Comparison of ENCODE assay signal across 22 cellular contexts in genomic region chr13:79380943-79381445, GRCh38. TPM values are rescaled to one million over a fixed set of nuclear protein-coding genes. Genes with fewer than 3 reads are reported as not detected.
DNase-seq lines count a peak whose midpoint lies in the region; ATAC-seq, FAIRE-seq and TF ChIP-seq lines count a peak whose summit lies in the region.
"Had no signal": no experiment of that assay in that cellular context is flagged by ENCODE, and none has a peak within 500 bp of the region (broad histone marks: within the 10 kb centered on the region; RNA-seq: fewer than 3 reads in every experiment).

No MANE protein-coding gene starts in this region.

- intact Hi-C loops in CD8-positive, alpha-beta T cell (cut with DNase I, micrococcal nuclease), result loop anchor here in 1 of 2 experiments (2.0 kb wide), 1 partner anchor 14 kb away; no protein-coding TSS in a partner anchor

- no peak for TF ChIP-seq RAD21 in A549 (conservative IDR thresholded peaks at IDR 0.05 in 1 of 2, IDR thresholded peaks at IDR 0.05 in 1 of 2)

- no peak for ATAC-seq in A549
- no peak for ATAC-seq in CD8-positive, alpha-beta T cell
- ATAC-seq in T-helper 17 cell, result no peak
- no peak for ATAC-seq in HG02981 (IDR thresholded peaks at IDR 0.05; ENCODE audit: unreplicated experiment)
- ATAC-seq in GM21360 (IDR thresholded peaks at IDR 0.05; ENCODE audit: unreplicated experiment), result no peak

- DNase-seq in A549 (ENCODE audit: low read depth in 1 of 2, low spot score in 1 of 2) (no peak), T-helper 17 cell (no peak), glomerular visceral epithelial cell (ENCODE audit: extremely low spot score) (no peak), coronary artery (ENCODE audit: low spot score) (no peak)
- DNase-seq in CD8-positive, alpha-beta T cell, result no peak
- DNase-seq: activated CD8-positive, alpha-beta memory T cell treated with anti-CD3 and anti-CD28 coated beads, Interleukin-2, amount 50 U/mL, for 48 hours; activated naive CD4-positive, alpha-beta T cell treated with Interleukin-2 at 50 U/mL for 16 hours; effector memory CD4-positive, alpha-beta T cell; esophagus squamous epithelium; IMR-90; left ventricle myocardium inferior; midbrain; NCI-H2171; NCI-H526; stimulated activated CD4-positive, alpha-beta T cell treated with anti-CD3 and anti-CD28 coated beads, Interleukin-4, amount 100 ng/mL, for 24 hours; substantia nigra had no signal

- POLR2A ChIA-PET in A549 (lab: Yijun Ruan, JAX), result no interaction called here
- POLR2A ChIA-PET in CD8-positive, alpha-beta T cell (lab: Charles Lee), result interaction anchor here (0.6 to 1.5 kb wide), 4 partner anchors 15 to 100 kb away, joined by 3 to 4 read pairs (median 3); partner anchors contain the start of gene NDFIP2

- no peak for FAIRE-seq in A549 (lab: Jason Lieb, UNC)
- peak; percentile 45 for FAIRE-seq in islet of Langerhans (lab: Jason Lieb, UNC)

- H3K4me3 ChIP-seq in A549 (no peak overlapping the region), coronary artery (no peak overlapping the region)
- no peak overlapping the region for H3K4me3 ChIP-seq in CD8-positive, alpha-beta T cell (ENCODE audit: low read depth, low read length)
- H3K4me3 ChIP-seq: ascending aorta, esophagus squamous epithelium, left ventricle myocardium inferior had no signal

- H3K9me3 Mint-ChIP-seq in CD8-positive, alpha-beta T cell, result no peaks in the 10 kb centered on the region

- CTCF ChIA-PET in A549 (lab: Yijun Ruan, JAX), result no interaction called here
- CTCF ChIA-PET in CD8-positive, alpha-beta T cell (lab: Charles Lee), result interaction anchor here (2.2 kb wide), 1 partner anchor 10 kb away, joined by 10 read pairs; no protein-coding TSS in a partner anchor

- H3K27ac ChIP-seq in A549, result no peak overlapping the region
- no peak overlapping the region for H3K27ac ChIP-seq in CD8-positive, alpha-beta T cell (ENCODE audit: low read depth, low read length)
- no peak overlapping the region for H3K27ac ChIP-seq in coronary artery
- H3K27ac ChIP-seq: ascending aorta, esophagus squamous epithelium, HL-60, left ventricle myocardium inferior, RWPE1 had no signal

- no peak for TF ChIP-seq EP300 in A549 (IDR thresholded peaks at IDR 0.05)

- H3K9me3 ChIP-seq in A549, result no peaks in the 10 kb centered on the region
- no peaks in the 10 kb centered on the region for H3K9me3 ChIP-seq in CD8-positive, alpha-beta T cell (ENCODE audit: low read length)
- no peaks in the 10 kb centered on the region for H3K9me3 ChIP-seq in T-helper 17 cell (ENCODE audit: control insufficient read depth, low read length, poor library complexity, severe bottlenecking)
- H3K9me3 ChIP-seq: ascending aorta, esophagus squamous epithelium, left ventricle myocardium inferior had no signal

- H3K4me2 ChIP-seq in A549, result peak overlapping the region; percentile 41

- H3K4me1 Mint-ChIP-seq in CD8-positive, alpha-beta T cell (ENCODE audit: low read depth), result peaks cover 58% of the 10 kb centered on the region
- peaks cover 30% of the 10 kb centered on the region for H3K4me1 Mint-ChIP-seq in T-helper 17 cell

- H3K27me3 Mint-ChIP-seq in CD8-positive, alpha-beta T cell (ENCODE audit: low read depth), result no peaks in the 10 kb centered on the region
- H3K27me3 Mint-ChIP-seq in T-helper 17 cell, result no peaks in the 10 kb centered on the region

- 13% methylated on average over 1 of the region's 1 CpG for WGBS in A549 (ENCODE audit: missing lambda C conversion rate)

- no peak overlapping the region for H3K4me3 Mint-ChIP-seq in CD8-positive, alpha-beta T cell
- peak overlapping the region; percentile 63 for H3K4me3 Mint-ChIP-seq in T-helper 17 cell

- peaks cover 17% of the 10 kb centered on the region for H3K36me3 ChIP-seq in CD8-positive, alpha-beta T cell (ENCODE audit: insufficient read depth, low read length)

- H3K4me1 ChIP-seq in A549, result peaks cover 30% of the 10 kb centered on the region
- H3K4me1 ChIP-seq in CD8-positive, alpha-beta T cell (ENCODE audit: insufficient read depth, low read length), result peaks cover 29% of the 10 kb centered on the region
- H3K4me1 ChIP-seq: ascending aorta had no signal

- H3K27ac Mint-ChIP-seq in CD8-positive, alpha-beta T cell, result peak overlapping the region; percentile 30
- H3K27ac Mint-ChIP-seq in T-helper 17 cell, result no peak overlapping the region

- TF ChIP-seq CTCF in A549 (IDR thresholded peaks at IDR 0.05) (no peak), coronary artery (IDR thresholded peaks at IDR 0.05) (no peak)
- no peak for TF ChIP-seq CTCF in CD8-positive, alpha-beta T cell (IDR thresholded peaks at IDR 0.05)

- H3K27me3 ChIP-seq in CD8-positive, alpha-beta T cell (ENCODE audit: insufficient read depth, low read length), result no peaks in the 10 kb centered on the region
- H3K27me3 ChIP-seq: ascending aorta, esophagus squamous epithelium had no signal

- TF ChIP-seq POLR2A in A549 (IDR thresholded peaks at IDR 0.05; ENCODE audit: low read length), result no peak

- peaks cover 40% of the 10 kb centered on the region for H3K36me3 Mint-ChIP-seq in CD8-positive, alpha-beta T cell
- peaks cover 2% of the 10 kb centered on the region for H3K36me3 Mint-ChIP-seq in T-helper 17 cell (ENCODE audit: low read depth)

TF ChIP-seq in A549, 52 proteins besides CTCF, POLR2A, EP300 and RAD21:
- TF ChIP-seq ESRRA (IDR thresholded peaks at IDR 0.05; ENCODE audit: borderline replicate concordance, low read length) (no peak), HDAC2 (IDR thresholded peaks at IDR 0.05) (no peak), ZFP36 (IDR thresholded peaks at IDR 0.05; ENCODE audit: borderline replicate concordance, partially characterized antibody) (no peak), RFX5 (IDR thresholded peaks at IDR 0.05) (no peak), TP53 (CRISPR knock-in tag; IDR thresholded peaks at IDR 0.05) (no peak), GATA3 (IDR thresholded peaks at IDR 0.05; ENCODE audit: borderline replicate concordance) (no peak), USF2 (IDR thresholded peaks at IDR 0.05) (no peak), REST (IDR thresholded peaks at IDR 0.05) (no peak), CHD2 (IDR thresholded peaks at IDR 0.05; ENCODE audit: low read length, partially characterized antibody) (no peak)

RNA-seq across cellular contexts. Expression of gene RBM26, which starts 25.1 kb away (rescaled TPM):
- polyA plus RNA-seq in A549 (2011; rRNA removed) (25.3 and 29.5 TPM in 2 replicates), A549 (2017; fragmentation: RNase III; extraction: RNeasy Plus Mini Kit Qiagen cat#74134 plus additional on column Dnase treatment) (27.7 to 29.7 TPM (median 29.4 TPM) in 3 replicates)
- polyA plus RNA-seq in A549 (2012; cell fraction: cytosol; rRNA removed), result 6.4 TPM in 2 replicates
- polyA plus RNA-seq in A549 (2012; cell fraction: nucleus; rRNA removed), result 10.4 and 16.9 TPM in 2 replicates
- 12.3 and 14.5 TPM in 2 replicates for polyA minus RNA-seq in A549 (2011; rRNA and poly(A)+ RNA removed)
- 10 to 100 TPM; 55.7 to 61.1 TPM for total RNA-seq in CD8-positive, alpha-beta T cell
- total RNA-seq in T-helper 17 cell, result 10 to 100 TPM; 61.8 to 64.6 TPM
